Comparison of ENCODE assay signal across 16 cellular contexts in genomic region chr7:35908305-35909223, GRCh38.
DNase-seq lines count a peak whose midpoint lies in the region; ATAC-seq and TF ChIP-seq lines count a peak whose summit lies in the region.
"Had no signal": no experiment of that assay in that cellular context is flagged by ENCODE, and none has a peak within 500 bp of the region (broad histone marks: within the 10 kb centered on the region; RNA-seq: fewer than 3 reads in every experiment).

No MANE protein-coding gene starts in this region.

- H3K27ac ChIP-seq in A673 (ENCODE audit: low read depth, low read length, poor library complexity, severe bottlenecking) (no peak overlapping the region), GM23338 (ENCODE audit: low read depth) (0 out of 2 replicates have a peak overlapping the region, but pooled peaks have one; percentile 7)
- H3K27ac ChIP-seq: epithelial cell of prostate had no signal

- H3K9me3 Mint-ChIP-seq in GM23338 (peaks cover 21% of the 10 kb centered on the region), neural crest cell (no peaks in the 10 kb centered on the region)
- H3K9me3 Mint-ChIP-seq in effector memory CD8-positive, alpha-beta T cell = no peaks in the 10 kb centered on the region
- H3K9me3 Mint-ChIP-seq: activated naive CD4-positive, alpha-beta T cell treated with anti-CD3 and anti-CD28 coated beads for 36 hours; central memory CD8-positive, alpha-beta T cell had no signal

- peak overlapping the region; percentile 40 for H3K4me3 Mint-ChIP-seq in GM23338
- no peak overlapping the region for H3K4me3 Mint-ChIP-seq in effector memory CD8-positive, alpha-beta T cell
- no peak overlapping the region for H3K4me3 Mint-ChIP-seq in neural crest cell
- H3K4me3 Mint-ChIP-seq: activated naive CD4-positive, alpha-beta T cell treated with anti-CD3 and anti-CD28 coated beads for 36 hours; central memory CD8-positive, alpha-beta T cell had no signal

- H3K27me3 ChIP-seq in A673 (replicated peaks; ENCODE audit: insufficient read depth, low read depth, low read length, poor library complexity) (no peaks in the 10 kb centered on the region), GM23338 (ENCODE audit: insufficient read depth) (no peaks in the 10 kb centered on the region)

- H3K36me3 ChIP-seq in A673 (ENCODE audit: insufficient read depth, low read length, poor library complexity, severe bottlenecking) (peaks cover 13% of the 10 kb centered on the region), GM23338 (ENCODE audit: insufficient read depth) (0 out of 2 replicates have a peak, but pooled peaks cover 3% of the 10 kb centered on the region)

- no peak for TF ChIP-seq CTCF in A673 (conservative IDR thresholded peaks at IDR 0.05; ENCODE audit: low read depth, low read length)
- no peak for TF ChIP-seq CTCF in GM23338 (conservative IDR thresholded peaks at IDR 0.05; ENCODE audit: low read depth in 2 of 2)
- no peak for TF ChIP-seq CTCF in neural crest cell (conservative IDR thresholded peaks at IDR 0.05)

- peak; percentile 51 for DNase-seq in A673 (ENCODE audit: low spot score)
- DNase-seq in GM23338 (ENCODE audit: low spot score) = peak; percentile 20
- DNase-seq in effector memory CD8-positive, alpha-beta T cell = no peak
- no peak for DNase-seq in neural crest cell (ENCODE audit: low read depth, low spot score)
- no peak for DNase-seq in NCI-H2081 (lab: John Stamatoyannopoulos, UW)
- DNase-seq in iPS-NIHi11 (ENCODE audit: low spot score) = no peak
- no peak for DNase-seq in GM19238 (ENCODE audit: insufficient read length, low spot score)
- DNase-seq: activated naive CD4-positive, alpha-beta T cell treated with anti-CD3 and anti-CD28 coated beads for 36 hours; GOT3; kidney glomerular epithelial cell; PC-3; stimulated activated CD8-positive, alpha-beta memory T cell treated with anti-CD3 and anti-CD28 coated beads, Interleukin-4, amount 100 ng/mL, for 48 hours; trophoblast cell had no signal

- intact Hi-C loops in A673 (cut with micrococcal nuclease; ENCODE audit: unreplicated experiment) = loop anchor here (5.0 to 10.0 kb wide), 4 partner anchors 104 to 484 kb away; partner anchors contain the start of gene SEPTIN7

- CTCF ChIA-PET in A673 (lab: Charles Lee) = no interaction called here

- H3K4me2 ChIP-seq in GM23338 = peak overlapping the region; percentile 61

- peak; percentile 79 for ATAC-seq in GM23338
- no peak for ATAC-seq in effector memory CD8-positive, alpha-beta T cell (replicated peaks)
- ATAC-seq in GM19397 (IDR thresholded peaks at IDR 0.05; ENCODE audit: unreplicated experiment) = no peak
- ATAC-seq: PC-3 had no signal

- no peak overlapping the region for H3K4me3 ChIP-seq in A673 (ENCODE audit: low read depth, low read length, poor library complexity, severe bottlenecking)
- H3K4me3 ChIP-seq in GM23338 = no peak overlapping the region

- no peaks in the 10 kb centered on the region for H3F3A ChIP-seq in GM23338 (replicated peaks; ENCODE audit: low read depth)

- peaks cover 30% of the 10 kb centered on the region for H3K4me1 ChIP-seq in A673 (ENCODE audit: insufficient read depth, low read length, poor library complexity, severe bottlenecking)
- H3K4me1 ChIP-seq in GM23338 (ENCODE audit: insufficient read depth) = peaks cover 18% of the 10 kb centered on the region

- H3K36me3 Mint-ChIP-seq in GM23338 (ENCODE audit: low read depth) = peaks cover 28% of the 10 kb centered on the region
- H3K36me3 Mint-ChIP-seq in effector memory CD8-positive, alpha-beta T cell (ENCODE audit: insufficient read depth) = peaks cover 23% of the 10 kb centered on the region
- H3K36me3 Mint-ChIP-seq in neural crest cell (ENCODE audit: low read depth) = peaks cover 2% of the 10 kb centered on the region

- no peaks in the 10 kb centered on the region for H3K9me3 ChIP-seq in A673 (ENCODE audit: low read depth, low read length, poor library complexity, severe bottlenecking)

- H3K9me2 ChIP-seq in GM23338 (ENCODE audit: insufficient read depth) = 0 out of 2 replicates have a peak, but pooled peaks cover 3% of the 10 kb centered on the region

- H3K27ac Mint-ChIP-seq in GM23338 = peak overlapping the region; percentile 76
- peak overlapping the region; percentile 20 to 25 for H3K27ac Mint-ChIP-seq in effector memory CD8-positive, alpha-beta T cell
- peak overlapping the region; percentile 89 for H3K27ac Mint-ChIP-seq in neural crest cell (ENCODE audit: unreplicated experiment)
- H3K27ac Mint-ChIP-seq: activated naive CD4-positive, alpha-beta T cell treated with anti-CD3 and anti-CD28 coated beads for 36 hours had no signal

- H4K20me1 ChIP-seq in GM23338 (replicated peaks; ENCODE audit: insufficient read depth) = no peaks in the 10 kb centered on the region

- H3K79me2 ChIP-seq in GM23338 (replicated peaks; ENCODE audit: insufficient read depth) = no peaks in the 10 kb centered on the region

- BruUV-seq in A673 (replicated peaks; lab: Mats Ljungman, UMichigan) = no TSS peak

- POLR2A ChIA-PET in A673 (lab: Charles Lee; ENCODE audit: low non-redundant PET) = no interaction called here

- no peak overlapping the region for H2AFZ ChIP-seq in GM23338

- H3K4me1 Mint-ChIP-seq in GM23338 (peaks cover 21% of the 10 kb centered on the region), neural crest cell (peaks cover 19% of the 10 kb centered on the region)
- H3K4me1 Mint-ChIP-seq in effector memory CD8-positive, alpha-beta T cell (ENCODE audit: low read depth in 2 of 2) = peaks cover 5 to 6% of the 10 kb centered on the region in 2 donors

- peaks cover 4% of the 10 kb centered on the region for H3K27me3 Mint-ChIP-seq in GM23338 (ENCODE audit: insufficient read depth, low read depth, poor library complexity)
- H3K27me3 Mint-ChIP-seq in effector memory CD8-positive, alpha-beta T cell = no peaks in the 10 kb centered on the region
- H3K27me3 Mint-ChIP-seq in neural crest cell (ENCODE audit: low read depth) = no peaks in the 10 kb centered on the region
- H3K27me3 Mint-ChIP-seq: central memory CD8-positive, alpha-beta T cell had no signal

TF ChIP-seq in GM23338, 12 proteins besides CTCF, POLR2A, EP300 and RAD21 (continues in another document):
- TF ChIP-seq POLR2AphosphoS5 (IDR thresholded peaks at IDR 0.05; ENCODE audit: low read depth) = no peak
- TF ChIP-seq STAT1 (IDR thresholded peaks at IDR 0.05; ENCODE audit: unreplicated experiment) = no peak
- TF ChIP-seq ETS1 (IDR thresholded peaks at IDR 0.05) = no peak

Comparison
In these comparisons a context has a peak if more than half of its experiments do, and no peak if none do; other contexts are left out.
1. DNase-seq: peak in A673 (single experiment) and GM23338 (single experiment); none in effector memory CD8-positive, alpha-beta T cell (0 of 3), neural crest cell (single experiment), NCI-H2081 (0 of 2), iPS-NIHi11 (single experiment) and GM19238 (single experiment).
2. H3K27ac Mint-ChIP-seq: peak in every context shown above with its lines; median percentile 89 in neural crest cell; 76 in GM23338; 22 in effector memory CD8-positive, alpha-beta T cell.